In the genomic region with DNA sequence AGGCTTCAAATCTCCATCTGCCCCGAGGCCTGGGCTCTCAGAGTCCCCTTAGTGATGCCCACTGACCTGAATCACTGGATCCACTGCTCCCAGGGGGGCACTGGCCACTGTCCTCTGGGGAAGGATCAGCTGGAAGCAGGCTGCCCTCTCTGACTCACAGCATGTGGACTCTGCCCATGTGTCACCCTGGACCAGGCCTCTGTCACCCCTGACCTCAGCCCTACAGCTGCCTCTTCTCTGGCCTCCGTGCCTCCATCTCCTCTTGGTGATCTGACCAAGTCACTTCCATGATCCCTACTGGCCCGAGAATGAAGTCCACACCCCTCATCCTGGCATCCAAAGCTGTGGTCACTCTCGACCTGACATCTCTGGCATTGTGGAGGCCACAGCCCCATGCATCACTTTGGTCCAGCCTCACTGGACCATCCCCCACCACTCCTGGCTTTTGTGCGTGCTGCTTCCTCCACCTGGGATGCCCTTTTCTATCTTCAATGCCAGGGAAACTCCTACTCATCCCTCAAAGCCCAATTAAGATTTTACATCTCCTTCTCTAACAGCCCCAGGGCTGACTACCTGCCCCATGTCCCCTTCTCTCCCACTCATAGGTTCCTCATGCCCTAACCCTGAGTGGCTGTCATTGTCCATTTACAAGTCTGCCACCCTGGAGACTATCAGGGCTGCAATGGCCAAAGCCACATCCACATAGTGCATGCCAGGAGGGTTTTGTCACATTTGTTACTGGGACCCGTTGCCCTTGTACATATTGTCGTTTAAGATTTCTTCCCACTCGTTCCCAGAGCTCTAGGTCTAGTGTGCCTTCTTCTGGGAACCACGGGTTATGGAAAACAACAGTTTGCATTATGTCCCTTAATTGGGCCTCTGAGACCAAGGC, we compare ENCODE assay signal across 1 cellular context.
TF ChIP-seq lines count a peak whose summit lies in the region.

No MANE protein-coding gene starts in this region.

TF ChIP-seq in H1, 55 proteins besides CTCF, POLR2A, EP300 and RAD21:
- no peak for TF ChIP-seq CHD2 (IDR thresholded peaks at IDR 0.05; ENCODE audit: low read length)
- no peak for TF ChIP-seq CREB1 (IDR thresholded peaks at IDR 0.05)
- TF ChIP-seq CHD1 (IDR thresholded peaks at IDR 0.05; ENCODE audit: low read depth, low read length) = no peak
- TF ChIP-seq BCL11A (IDR thresholded peaks at IDR 0.05; ENCODE audit: low read depth in 2 of 2, low read length in 2 of 2) = no peak
- TF ChIP-seq TCF12 (IDR thresholded peaks at IDR 0.05; ENCODE audit: low read depth, low read length) = no peak
- no peak for TF ChIP-seq SP4 (IDR thresholded peaks at IDR 0.05; ENCODE audit: low read length)
- TF ChIP-seq CBX5 (IDR thresholded peaks at IDR 0.05; ENCODE audit: low read depth, low read length) = no peak
- no peak for TF ChIP-seq NRF1 (IDR thresholded peaks at IDR 0.05; ENCODE audit: low read depth, low read length)
- TF ChIP-seq PHF8 (conservative IDR thresholded peaks at IDR 0.05; ENCODE audit: low read depth, low read length) = no peak
- TF ChIP-seq SAP30 (IDR thresholded peaks at IDR 0.05; ENCODE audit: insufficient read depth, insufficient replicate concordance, low read length) = no peak
- TF ChIP-seq POU5F1 (IDR thresholded peaks at IDR 0.05; ENCODE audit: low read depth, low read length) = no peak
- no peak for TF ChIP-seq HDAC2 (IDR thresholded peaks at IDR 0.05; ENCODE audit: borderline replicate concordance in 1 of 2, low read depth in 2 of 2, low read length in 2 of 2)
- TF ChIP-seq RNF2 (IDR thresholded peaks at IDR 0.05; ENCODE audit: borderline replicate concordance, low read depth, low read length, missing control alignments, poor library complexity, severe bottlenecking) = no peak
- no peak for TF ChIP-seq ATF3 (IDR thresholded peaks at IDR 0.05; ENCODE audit: insufficient read depth, low read depth, low read length)
- no peak for TF ChIP-seq TBP (IDR thresholded peaks at IDR 0.05; ENCODE audit: low read depth, low read length)
- no peak for TF ChIP-seq SP1 (IDR thresholded peaks at IDR 0.05; ENCODE audit: low read depth, low read length)
- no peak for TF ChIP-seq HDAC6 (IDR thresholded peaks at IDR 0.05; ENCODE audit: low read depth, low read length)
- no peak for TF ChIP-seq ATF2 (IDR thresholded peaks at IDR 0.05; ENCODE audit: low read length)
- TF ChIP-seq JUND (IDR thresholded peaks at IDR 0.05; ENCODE audit: low read length) = no peak
- no peak for TF ChIP-seq SIX5 (IDR thresholded peaks at IDR 0.05; ENCODE audit: low read depth, low read length)
TF ChIP-seq in H1: peak in this region for 0.
